Comparison of ENCODE assay signal across 8 cellular contexts in genomic region chr5:102865171-102865509, GRCh38.
DNase-seq lines count a peak whose midpoint lies in the region; ATAC-seq and TF ChIP-seq lines count a peak whose summit lies in the region.

No MANE protein-coding gene starts in this region.

- H3K4me3 ChIP-seq in GM08714 (ENCODE audit: low read length), result peak overlapping the region; percentile 88; the same call in 1 of the 2 replicates
- H3K4me3 ChIP-seq in fibroblast of lung (replicated peaks in 1 of 4; ENCODE audit: control extremely low read depth in 1 of 4, insufficient read depth in 1 of 4, low read depth in 3 of 4, low read length in 4 of 4), result peak overlapping the region; percentile 54 to 79 (median 67)

- peak overlapping the region; percentile 76 for H3K27ac ChIP-seq in RWPE1
- peak overlapping the region; percentile 93 for H3K27ac ChIP-seq in fibroblast of lung (ENCODE audit: insufficient read depth, low read length)

- POLR2A ChIA-PET in RWPE1 (lab: Yijun Ruan, JAX; ENCODE audit: low non-redundant PET), result no interaction called here

- H3K4me2 ChIP-seq in fibroblast of lung (ENCODE audit: extremely low read depth, insufficient read depth, low read length), result peak overlapping the region; percentile 64

- no peaks in the 10 kb centered on the region for H3K36me3 ChIP-seq in fibroblast of lung (ENCODE audit: control insufficient read depth, insufficient read depth, low read length)

- peak overlapping the region; percentile 25 for H3K9ac ChIP-seq in fibroblast of lung (ENCODE audit: insufficient read depth, low read length)

- CTCF ChIA-PET in RWPE1 (lab: Yijun Ruan, JAX), result no interaction called here

- H4K20me1 ChIP-seq in fibroblast of lung (ENCODE audit: control insufficient read depth, extremely low read depth, insufficient read depth, low read length), result no peaks in the 10 kb centered on the region

- peaks cover 7% of the 10 kb centered on the region for H3K79me2 ChIP-seq in fibroblast of lung (ENCODE audit: control insufficient read depth, insufficient read depth, low read length)

- H3K27me3 ChIP-seq in fibroblast of lung (ENCODE audit: control insufficient read depth, insufficient read depth, low read length), result no peaks in the 10 kb centered on the region

- no peak for DNase-seq in RWPE1 (ENCODE audit: low spot score)
- peak; percentile 36 to 44 for DNase-seq in fibroblast of lung (ENCODE audit: low read depth in 2 of 2)
- peak; percentile 32 for DNase-seq in pons (ENCODE audit: low spot score)
- no peak for DNase-seq in central memory CD4-positive, alpha-beta T cell

- no peaks in the 10 kb centered on the region for H3K4me1 ChIP-seq in fibroblast of lung (ENCODE audit: control insufficient read depth, extremely low read depth, insufficient read depth, low read length)

- H3K9me3 ChIP-seq in fibroblast of lung (ENCODE audit: control insufficient read depth, insufficient read depth, low read depth, low read length), result no peaks in the 10 kb centered on the region

- no peak for TF ChIP-seq POLR2A in GM18505 (IDR thresholded peaks at IDR 0.05; ENCODE audit: borderline replicate concordance, extremely low read depth, insufficient read depth, insufficient read length)

- TF ChIP-seq CTCF in RWPE1 (conservative IDR thresholded peaks at IDR 0.05; ENCODE audit: low read depth), result no peak
- no peak for TF ChIP-seq CTCF in fibroblast of lung (conservative IDR thresholded peaks at IDR 0.05 in 1 of 2, IDR thresholded peaks at IDR 0.05 in 1 of 2; ENCODE audit: low read depth in 1 of 2, low read length in 2 of 2)

- no peak for ATAC-seq in HG02852 (IDR thresholded peaks at IDR 0.05; ENCODE audit: unreplicated experiment)
- no peak for ATAC-seq in GM18505 (IDR thresholded peaks at IDR 0.05; ENCODE audit: unreplicated experiment)
- ATAC-seq in GM19328 (IDR thresholded peaks at IDR 0.05; ENCODE audit: unreplicated experiment), result no peak

- H2AFZ ChIP-seq in fibroblast of lung (ENCODE audit: low read length), result peak overlapping the region; percentile 37

Comparison
In these comparisons a context has a peak if more than half of its experiments do, and no peak if none do; other contexts are left out.
1. DNase-seq: peak in fibroblast of lung (2 of 2) and pons (single experiment); none in RWPE1 (single experiment) and central memory CD4-positive, alpha-beta T cell (single experiment).